Comparison of ENCODE assay signal across 2 cellular contexts in the genomic region with DNA sequence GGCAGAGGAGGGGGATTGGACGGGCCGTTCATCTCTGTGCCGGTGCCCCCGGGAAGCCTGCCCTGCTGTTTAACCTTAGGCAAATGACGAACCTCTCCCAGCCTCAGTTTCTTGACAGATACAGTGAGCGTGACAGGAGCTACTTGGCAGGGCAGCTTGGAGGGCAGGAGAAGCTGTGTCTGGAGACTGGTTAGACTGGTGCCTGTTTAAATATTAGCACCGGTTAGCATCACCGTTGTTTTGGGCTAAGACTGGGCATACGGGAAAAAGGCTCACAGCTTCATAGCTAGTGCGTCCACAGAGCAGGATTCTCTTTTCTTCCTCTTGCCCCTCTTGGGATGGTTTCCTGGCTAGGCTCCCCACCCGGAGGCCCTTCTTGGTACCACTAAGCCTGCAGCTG.
TF ChIP-seq lines count a peak whose summit lies in the region.

No MANE protein-coding gene starts in this region.

TF ChIP-seq in K562, 482 proteins besides CTCF, POLR2A, EP300 and RAD21:
- TF ChIP-seq CHD4 (IDR thresholded peaks at IDR 0.05; ENCODE audit: insufficient read depth, insufficient replicate concordance, low read depth, low read length, poor library complexity, severe bottlenecking) (no peak), ZNF282 (CRISPR knock-in tag; IDR thresholded peaks at IDR 0.05) (no peak), ZC3H8 (IDR thresholded peaks at IDR 0.05) (no peak), CREM (IDR thresholded peaks at IDR 0.05; ENCODE audit: low read depth) (no peak), PPARD (CRISPR knock-in tag; IDR thresholded peaks at IDR 0.05) (no peak), ZBTB7A (IDR thresholded peaks at IDR 0.05; ENCODE audit: borderline replicate concordance, control insufficient read depth, low read depth, low read length) (no peak), ZNF384 (IDR thresholded peaks at IDR 0.05; ENCODE audit: low read depth, low read length) (no peak), GATAD2B (IDR thresholded peaks at IDR 0.05; ENCODE audit: borderline replicate concordance) (no peak), HOXB6 (CRISPR knock-in tag; IDR thresholded peaks at IDR 0.05; ENCODE audit: borderline replicate concordance) (no peak), ZNF224 (CRISPR knock-in tag; IDR thresholded peaks at IDR 0.05) (no peak), JUN (IDR thresholded peaks at IDR 0.05; ENCODE audit: borderline replicate concordance, low read depth, low read length) (no peak), JUN (CRISPR knock-in tag; IDR thresholded peaks at IDR 0.05; ENCODE audit: borderline replicate concordance) (no peak), MCM3 (IDR thresholded peaks at IDR 0.05) (no peak)
- TF ChIP-seq, protein P1, sequence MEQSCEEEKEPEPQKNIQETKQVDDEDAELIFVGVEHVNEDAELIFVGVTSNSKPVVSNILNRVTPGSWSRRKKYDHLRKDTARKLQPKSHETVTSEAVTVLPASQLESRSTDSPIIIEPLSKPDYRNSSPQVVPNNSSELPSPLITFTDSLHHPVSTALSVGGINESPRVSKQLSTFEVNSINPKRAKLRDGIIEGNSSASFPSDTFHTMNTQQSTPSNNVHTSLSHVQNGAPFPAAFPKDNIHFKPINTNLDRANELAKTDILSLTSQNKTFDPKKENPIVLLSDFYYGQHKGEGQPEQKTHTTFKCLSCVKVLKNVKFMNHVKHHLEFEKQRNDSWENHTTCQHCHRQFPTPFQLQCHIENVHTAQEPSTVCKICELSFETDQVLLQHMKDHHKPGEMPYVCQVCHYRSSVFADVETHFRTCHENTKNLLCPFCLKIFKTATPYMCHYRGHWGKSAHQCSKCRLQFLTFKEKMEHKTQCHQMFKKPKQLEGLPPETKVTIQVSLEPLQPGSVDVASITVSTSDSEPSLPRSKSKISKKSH (CRISPR knock-in tag; IDR thresholded peaks at IDR 0.05) = no peak
- TF ChIP-seq, protein P2, sequence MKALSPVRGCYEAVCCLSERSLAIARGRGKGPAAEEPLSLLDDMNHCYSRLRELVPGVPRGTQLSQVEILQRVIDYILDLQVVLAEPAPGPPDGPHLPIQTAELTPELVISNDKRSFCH (CRISPR knock-in tag; IDR thresholded peaks at IDR 0.05) = no peak
- TF ChIP-seq, protein P2 (tag; IDR thresholded peaks at IDR 0.05) = no peak
TF ChIP-seq in K562: peak in this region for 0.

TF ChIP-seq in HEK293T, 16 proteins besides CTCF, POLR2A, EP300 and RAD21:
- no peak for TF ChIP-seq BHLHE40 (IDR thresholded peaks at IDR 0.05; ENCODE audit: borderline replicate concordance)
- TF ChIP-seq L3MBTL2 (conservative IDR thresholded peaks at IDR 0.05) = no peak
- no peak for TF ChIP-seq SP1 (IDR thresholded peaks at IDR 0.05)
- TF ChIP-seq ZNF384 (IDR thresholded peaks at IDR 0.05) = no peak
- TF ChIP-seq NFRKB (IDR thresholded peaks at IDR 0.05) = no peak
- no peak for TF ChIP-seq ARNT (IDR thresholded peaks at IDR 0.05)
- TF ChIP-seq TARDBP (IDR thresholded peaks at IDR 0.05) = no peak
